Comparison of ENCODE assay signal across 26 cellular contexts in the genomic region with DNA sequence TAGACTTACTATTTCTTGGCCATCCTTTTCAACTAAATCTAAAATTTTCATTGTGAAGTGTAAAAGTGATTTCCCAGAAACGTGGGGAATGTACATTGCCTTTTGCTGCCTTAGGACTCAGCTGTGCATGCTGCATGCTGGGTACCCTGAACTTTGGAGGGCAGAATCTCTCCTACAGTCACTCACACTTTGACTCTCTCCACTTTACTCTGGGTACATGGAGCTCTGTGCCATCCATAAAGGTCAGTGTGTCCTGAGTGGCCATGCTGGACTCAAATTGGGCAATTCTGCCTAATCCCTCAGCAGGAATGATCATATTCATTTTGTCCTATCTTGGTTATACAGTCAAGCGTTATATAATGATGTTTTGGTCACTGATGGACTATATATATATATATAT.
"Had no signal": no experiment of that assay in that cellular context is flagged by ENCODE, and none has a peak within 500 bp of the region (broad histone marks: within the 10 kb centered on the region; RNA-seq: fewer than 3 reads in every experiment).

No MANE protein-coding gene starts in this region.

- H3K27me3 ChIP-seq: heart right ventricle, hepatocyte, neural progenitor cell, stomach, testis, thyroid gland, uterus had no signal

- H3K27ac ChIP-seq: heart right ventricle, hepatocyte, lower lobe of right lung, neural progenitor cell, neutrophil, parathyroid adenoma, psoas muscle, skin epidermis, stomach, testis, thyroid gland, uterus had no signal

- H3K79me2 ChIP-seq: hepatocyte, parathyroid adenoma had no signal

- H2AFZ ChIP-seq: hepatocyte, neural progenitor cell, parathyroid adenoma had no signal

- DNase-seq: heart right ventricle; islet precursor cell; left ventricle myocardium superior; lower lobe of right lung; mammary epithelial cell; mesenchymal stem cell; naive thymus-derived CD8-positive, alpha-beta T cell; nephron progenitor cell; occipital lobe; psoas muscle; stimulated activated CD4-positive, alpha-beta T cell treated with anti-CD3 and anti-CD28 coated beads, Interleukin-12 subunit alpha, Interleukin-12 subunit beta, amount 100 ng/mL, for 4 hours; stimulated activated CD4-positive, alpha-beta T cell treated with anti-CD3 and anti-CD28 coated beads, Interleukin-15, amount 100 ng/mL, for 24 hours; stimulated activated CD4-positive, alpha-beta T cell treated with anti-CD3 and anti-CD28 coated beads, Interleukin-2, amount 100 ng/mL, for 24 hours; stimulated activated CD4-positive, alpha-beta T cell treated with anti-CD3 and anti-CD28 coated beads, Interleukin-4, amount 100 ng/mL, for 1 hour; stimulated activated naive B cell treated with anti-CD40 and anti-IgM and Interleukin-4, amounts not matched to agents 10 μg/mL and 1 μg/mL and 100 μg/mL, for 72 hours; stimulated activated naive CD8-positive, alpha-beta T cell treated with anti-CD3 and anti-CD28 coated beads, Interleukin-15, Interleukin-2, amounts not matched to agents 100 U/mL and 50 U/mL, for 24 hours; stomach; testis; thyroid gland; uterus had no signal

- ATAC-seq: heart right ventricle; left ventricle myocardium superior; lower lobe of right lung; naive thymus-derived CD8-positive, alpha-beta T cell; psoas muscle; sciatic nerve; stimulated activated naive B cell treated with anti-CD40 and anti-IgM and Interleukin-4, amounts not matched to agents 10 μg/mL and 1 μg/mL and 100 μg/mL, for 72 hours; stimulated activated naive CD8-positive, alpha-beta T cell treated with anti-CD3 and anti-CD28 coated beads, Interleukin-15, Interleukin-2, amounts not matched to agents 100 U/mL and 50 U/mL, for 24 hours had no signal

- H3K4me1 ChIP-seq: parathyroid adenoma, psoas muscle, stomach, testis, uterus had no signal

- H3K4me2 ChIP-seq: hepatocyte, neural progenitor cell had no signal

- H3K4me3 ChIP-seq: heart right ventricle, hepatocyte, lower lobe of right lung, neural progenitor cell, psoas muscle, skin epidermis, stomach, testis, thyroid gland, uterus had no signal

- H3K36me3 ChIP-seq: heart right ventricle, lower lobe of right lung, neural progenitor cell, neutrophil, stomach, thyroid gland, uterus had no signal

- H3K9ac ChIP-seq: neural progenitor cell, parathyroid adenoma had no signal

- H3K9me3 ChIP-seq: heart right ventricle, lower lobe of right lung, neutrophil, psoas muscle, stomach, testis, thyroid gland, uterus had no signal
